26 cellular contexts compared by ENCODE assay signal in genomic region chr3:52435246-52436101, GRCh38. TPM values are rescaled to one million over a fixed set of nuclear protein-coding genes. Genes with fewer than 3 reads are reported as not detected.
DNase-seq lines count a peak whose midpoint lies in the region; ATAC-seq, FAIRE-seq and TF ChIP-seq lines count a peak whose summit lies in the region.
"Had no signal": no experiment of that assay in that cellular context is flagged by ENCODE, and none has a peak within 500 bp of the region (broad histone marks: within the 10 kb centered on the region; RNA-seq: fewer than 3 reads in every experiment).

No MANE protein-coding gene starts in this region.

- TF ChIP-seq POLR2A in H1 (IDR thresholded peaks at IDR 0.05; ENCODE audit: control extremely low read depth in 1 of 2, low read depth in 2 of 2, low read length in 2 of 2), result no peak

- no peak overlapping the region for H3K23ac ChIP-seq in H1 (ENCODE audit: insufficient read length)

- peak overlapping the region; percentile 75; the same call in 1 of the 2 replicates for H2BK5ac ChIP-seq in H1 (ENCODE audit: low read depth, low read length)

- no peak overlapping the region for H2BK12ac ChIP-seq in H1 (ENCODE audit: low read depth, low read length)

- H2AFZ ChIP-seq in H1 (ENCODE audit: low read length), result no peak overlapping the region

- CTCF ChIA-PET in H1 (lab: Charles Lee; ENCODE audit: partially characterized antibody), result interaction anchor here (0.8 to 1.7 kb wide), 4 partner anchors 8 to 44 kb away, joined by 3 to 8 read pairs (median 4); no protein-coding TSS in a partner anchor

- H2AK5ac ChIP-seq in H1 (ENCODE audit: low read depth, low read length), result no peak overlapping the region; the same call in 1 of the 2 replicates

- TF ChIP-seq CTCF in H1 (IDR thresholded peaks at IDR 0.05; ENCODE audit: control extremely low read depth in 1 of 3, insufficient read depth in 1 of 3, low read depth in 1 of 3, low read length in 3 of 3), result no peak

- no peak overlapping the region for H3K56ac ChIP-seq in H1 (replicated peaks; ENCODE audit: insufficient read length, low read depth, low read length)

- no peak overlapping the region for H3K14ac ChIP-seq in H1 (ENCODE audit: insufficient read length)

- peak overlapping the region; percentile 57; the same call in 1 of the 2 replicates for H4K8ac ChIP-seq in H1 (ENCODE audit: extremely low read depth, insufficient read depth, low read length)

- peak overlapping the region in 8 of 11 experiments; percentile 45 to 76 (median 67); a peak in 14 of 22 replicates for H3K9ac ChIP-seq in BLaER1 treated with 17β-estradiol and CSF1 and Interleukin-3, amounts not matched to agents 10 nM and 100 nM
- no peak overlapping the region for H3K9ac ChIP-seq in H1 (replicated peaks in 1 of 4; ENCODE audit: extremely low read depth in 1 of 4, low read depth in 3 of 4, low read length in 3 of 4)

- H3K27me3 ChIP-seq in BLaER1 treated with 17β-estradiol and CSF1 and Interleukin-3, amounts not matched to agents 10 nM and 100 nM, result peaks cover 0 to 56% (median 27%) of the 10 kb centered on the region in 11 experiments; a peak in 14 of 22 replicates
- H3K27me3 ChIP-seq in H1 (replicated peaks in 1 of 4; ENCODE audit: control insufficient read depth in 3 of 4, extremely low read depth in 1 of 4, insufficient read depth in 3 of 4, low read length in 3 of 4), result no peaks in the 10 kb centered on the region
- H3K27me3 ChIP-seq: ovary, transverse colon had no signal

- peaks cover 53 to 91% (median 83%) of the 10 kb centered on the region in 10 experiments for H3K4me1 ChIP-seq in BLaER1 treated with 17β-estradiol and CSF1 and Interleukin-3, amounts not matched to agents 10 nM and 100 nM
- peaks cover 0 to 2% (median 0%) of the 10 kb centered on the region in 4 experiments; a peak in 1 of 7 replicates for H3K4me1 ChIP-seq in H1 (replicated peaks in 1 of 4; ENCODE audit: control insufficient read depth in 3 of 4, insufficient read depth in 4 of 4, low read length in 3 of 4)
- H3K4me1 ChIP-seq: Caco-2 had no signal

- H4K91ac ChIP-seq in H1 (replicated peaks; ENCODE audit: insufficient read length, low read length), result no peak overlapping the region

- H3K9me3 ChIP-seq in BLaER1 treated with 17β-estradiol and CSF1 and Interleukin-3, amounts not matched to agents 10 nM and 100 nM (replicated peaks in 1 of 11), result no peaks in the 10 kb centered on the region
- H3K9me3 ChIP-seq in H1 (ENCODE audit: insufficient read depth in 2 of 2, low read depth in 1 of 2, low read length in 1 of 2), result no peaks in the 10 kb centered on the region
- H3K9me3 ChIP-seq: Caco-2, ovary, transverse colon had no signal

- FAIRE-seq in H1 (lab: Jason Lieb, UNC), result no peak
- FAIRE-seq: endothelial cell of umbilical vein, H54 had no signal

- POLR2A ChIA-PET in H1 (lab: Charles Lee; ENCODE audit: partially characterized antibody), result interaction anchor here (10.5 kb wide), 1 partner anchor 11 kb away, joined by 112 read pairs; the partner anchor contains the start of gene SEMA3G

- H3K79me1 ChIP-seq in H1 (ENCODE audit: low read depth, low read length), result no peaks in the 10 kb centered on the region

- H3K23me2 ChIP-seq in H1 (ENCODE audit: low read depth, low read length), result no peaks in the 10 kb centered on the region

- no peak overlapping the region for H2BK120ac ChIP-seq in H1 (replicated peaks; ENCODE audit: low read depth, low read length)

- intact Hi-C loops in sciatic nerve (cut with DNase I), result no loop called here

- no peak overlapping the region for H2BK20ac ChIP-seq in H1 (ENCODE audit: low read length)

- peaks cover 0 to 40% (median 0%) of the 10 kb centered on the region in 11 experiments; a peak in 6 of 22 replicates for H3K36me3 ChIP-seq in BLaER1 treated with 17β-estradiol and CSF1 and Interleukin-3, amounts not matched to agents 10 nM and 100 nM
- no peaks in the 10 kb centered on the region for H3K36me3 ChIP-seq in H1 (ENCODE audit: control insufficient read depth in 2 of 4, insufficient read depth in 4 of 4, low read length in 3 of 4)
- H3K36me3 ChIP-seq: ovary, transverse colon had no signal

- no peak for TF ChIP-seq RAD21 in H1 (IDR thresholded peaks at IDR 0.05 in 1 of 2, conservative IDR thresholded peaks at IDR 0.05 in 1 of 2; ENCODE audit: low read depth in 2 of 2, low read length in 2 of 2)

- H3K4me2 ChIP-seq in BLaER1 treated with 17β-estradiol and CSF1 and Interleukin-3, amounts not matched to agents 10 nM and 100 nM, result peak overlapping the region; percentile 76 to 99 (median 94)
- no peak overlapping the region for H3K4me2 ChIP-seq in H1 (ENCODE audit: insufficient read depth in 1 of 2, low read depth in 2 of 2, low read length in 2 of 2)

- no peak overlapping the region for H2BK15ac ChIP-seq in H1 (ENCODE audit: low read length)

- no peak for TF ChIP-seq EP300 in H1 (IDR thresholded peaks at IDR 0.05; ENCODE audit: borderline replicate concordance in 1 of 2, low read depth in 2 of 2, low read length in 2 of 2)

- H3K4me3 ChIP-seq in BLaER1 treated with 17β-estradiol and CSF1 and Interleukin-3, amounts not matched to agents 10 nM and 100 nM, result peak overlapping the region in 6 of 10 experiments; percentile 7 to 40 (median 32); a peak in 9 of 20 replicates
- H3K4me3 ChIP-seq in H1 (ENCODE audit: extremely low read depth in 1 of 4, insufficient read depth in 2 of 4, low read depth in 3 of 4, low read length in 4 of 4), result no peak overlapping the region
- H3K4me3 ChIP-seq: ovary, transverse colon had no signal

- ATAC-seq in sciatic nerve (no peak), HG02571 (IDR thresholded peaks at IDR 0.05; ENCODE audit: unreplicated experiment) (no peak), GM19397 (IDR thresholded peaks at IDR 0.05; ENCODE audit: unreplicated experiment) (no peak)
- ATAC-seq: activated naive CD4-positive, alpha-beta T cell treated with anti-CD3 and anti-CD28 coated beads, Interleukin-2, amount 50 U/mL, for 72 hours; naive thymus-derived CD4-positive, alpha-beta T cell; stimulated activated naive CD8-positive, alpha-beta T cell treated with anti-CD3 and anti-CD28 coated beads, Interleukin-15, amount 100 ng/mL, for 72 hours had no signal

- no peak overlapping the region for H3K4ac ChIP-seq in H1 (replicated peaks; ENCODE audit: insufficient read length, low read depth, low read length)

- no peak overlapping the region for H4K5ac ChIP-seq in H1 (ENCODE audit: insufficient read length, low read depth, low read length)

- DNase-seq in NCI-H1436 (lab: John Stamatoyannopoulos, UW), result peak; percentile 26
- no peak for DNase-seq in NCI-H1436 treated with DMSO at 0.1 percent for 48 hours (lab: John Stamatoyannopoulos, UW)
- no peak for DNase-seq in H1 (ENCODE audit: low read depth in 1 of 2, low spot score in 2 of 2)
- DNase-seq in sciatic nerve (ENCODE audit: low spot score), result peak; percentile 56
- no peak for DNase-seq in hepatic stellate cell (ENCODE audit: low spot score)
- DNase-seq: central memory CD4-positive, alpha-beta T cell; DMS79 treated with DMSO at 0.1 percent for 48 hours; glutamatergic neuron; left cardiac atrium; naive thymus-derived CD4-positive, alpha-beta T cell; NCI-H1048; NCI-H1930; NCI-H2227 treated with DMSO at 0.1 percent for 48 hours; NCI-H748 treated with DMSO at 0.1 percent for 48 hours; stimulated activated naive CD8-positive, alpha-beta T cell treated with anti-CD3 and anti-CD28 coated beads, Interleukin-15, amount 100 ng/mL, for 72 hours; transverse colon had no signal

- peak overlapping the region in 10 of 11 experiments; percentile 60 to 86 (median 77); a peak in 20 of 22 replicates for H3K27ac ChIP-seq in BLaER1 treated with 17β-estradiol and CSF1 and Interleukin-3, amounts not matched to agents 10 nM and 100 nM
- no peak overlapping the region for H3K27ac ChIP-seq in H1 (ENCODE audit: low read depth, low read length)
- H3K27ac ChIP-seq: 22Rv1, ovary, transverse colon, VCaP had no signal

- no peaks in the 10 kb centered on the region; a peak in 1 of 22 replicates for H4K20me1 ChIP-seq in BLaER1 treated with 17β-estradiol and CSF1 and Interleukin-3, amounts not matched to agents 10 nM and 100 nM
- H4K20me1 ChIP-seq in H1 (replicated peaks in 1 of 2; ENCODE audit: control insufficient read depth in 1 of 2, insufficient read depth in 2 of 2, low read length in 2 of 2), result no peaks in the 10 kb centered on the region

- H3K79me2 ChIP-seq in H1 (ENCODE audit: control insufficient read depth in 1 of 2, insufficient read depth in 2 of 2, low read length in 2 of 2), result no peaks in the 10 kb centered on the region

- 93% methylated on average over 31 of the region's 32 CpGs; no CpG with 5 or more reads in 1 of the 2 experiments for WGBS in H1 (ENCODE audit: extremely low coverage in 1 of 2, insufficient coverage in 1 of 2, insufficient read length in 1 of 2, insufficient replicate concordance in 2 of 2, low coverage in 1 of 2, low lambda C conversion rate in 2 of 2, missing lambda C conversion rate in 1 of 2), 2 experiments

- H3K18ac ChIP-seq in H1 (ENCODE audit: extremely low read depth, low read length), result no peak overlapping the region

RNA-seq across cellular contexts. Expression of gene SEMA3G, which starts 9.4 kb away (rescaled TPM):
- 1.5 TPM in 2 replicates for total RNA-seq in H1 (2021; fragmentation: NEBNext Ultra II Directional; extraction: Animal tissue kit (Norgen Biotek cat#: 25700))
- polyA plus RNA-seq in H1 (2011; rRNA removed), result 0.95 and 2.4 TPM in 2 replicates
- 1.0 TPM for polyA plus RNA-seq in H1 (2011; cell fraction: cytosol; rRNA removed)
- 2.2 TPM for polyA plus RNA-seq in H1 (2011; cell fraction: nucleus; rRNA removed)
- polyA plus RNA-seq in H1 (2012, experiment 1 of 2), result 1.0 to 1.8 TPM (median 1.2 TPM) in 4 replicates
- 0.50 TPM for polyA plus RNA-seq in H1 (2012, experiment 2 of 2)
- 1.3 TPM for polyA plus RNA-seq in H1 (2013, experiment 1 of 2)
- 1.1 TPM for polyA plus RNA-seq in H1 (2013, experiment 2 of 2)
- 1.1 and 1.4 TPM in 2 replicates for polyA minus RNA-seq in H1 (2011; rRNA and poly(A)+ RNA removed)
- polyA minus RNA-seq in H1 (2011; cell fraction: cytosol; rRNA and poly(A)+ RNA removed), result 1.5 TPM
- 1.8 TPM for polyA minus RNA-seq in H1 (2011; cell fraction: nucleus; rRNA and poly(A)+ RNA removed)
- 38.3 TPM for total RNA-seq in sciatic nerve
- polyA plus RNA-seq: naive thymus-derived CD4-positive, alpha-beta T cell had no signal

RNA-seq across cellular contexts. Expression of gene TNNC1, which starts 18.4 kb away (rescaled TPM):
- total RNA-seq in H1 (2021; fragmentation: NEBNext Ultra II Directional; extraction: Animal tissue kit (Norgen Biotek cat#: 25700)), result 5.8 and 9.5 TPM in 2 replicates
- 16.4 and 18.5 TPM in 2 replicates for polyA plus RNA-seq in H1 (2011; rRNA removed)
- 29.5 TPM for polyA plus RNA-seq in H1 (2011; cell fraction: cytosol; rRNA removed)
- polyA plus RNA-seq in H1 (2011; cell fraction: nucleus; rRNA removed), result 12.1 TPM
- 11.7 to 13.0 TPM (median 12.0 TPM) in 4 replicates for polyA plus RNA-seq in H1 (2012, experiment 1 of 2)
- 12.9 TPM for polyA plus RNA-seq in H1 (2012, experiment 2 of 2)
- 5.0 TPM for polyA plus RNA-seq in H1 (2013, experiment 1 of 2)
- polyA plus RNA-seq in H1 (2013, experiment 2 of 2), result 4.6 TPM
- 2.8 and 5.0 TPM in 2 replicates for polyA minus RNA-seq in H1 (2011; rRNA and poly(A)+ RNA removed)
- 4.1 TPM for polyA minus RNA-seq in H1 (2011; cell fraction: cytosol; rRNA and poly(A)+ RNA removed)
- 5.0 TPM for polyA minus RNA-seq in H1 (2011; cell fraction: nucleus; rRNA and poly(A)+ RNA removed)
- total RNA-seq in sciatic nerve, result 205 TPM
- total RNA-seq: endothelial cell of umbilical vein had no signal

RNA-seq across cellular contexts. Expression of gene NISCH, which starts 19.9 kb away (rescaled TPM):
- total RNA-seq in H1 (2021; fragmentation: NEBNext Ultra II Directional; extraction: Animal tissue kit (Norgen Biotek cat#: 25700)), result 67.0 and 71.9 TPM in 2 replicates
- polyA plus RNA-seq in H1 (2011; rRNA removed), result 71.2 and 108 TPM in 2 replicates
- 71.7 TPM for polyA plus RNA-seq in H1 (2011; cell fraction: cytosol; rRNA removed)
- polyA plus RNA-seq in H1 (2011; cell fraction: nucleus; rRNA removed), result 289 TPM
- 48.9 to 72.2 TPM (median 62.2 TPM) in 4 replicates for polyA plus RNA-seq in H1 (2012, experiment 1 of 2)
- polyA plus RNA-seq in H1 (2012, experiment 2 of 2), result 33.3 TPM
- 50.4 TPM for polyA plus RNA-seq in H1 (2013, experiment 1 of 2)
- 45.9 TPM for polyA plus RNA-seq in H1 (2013, experiment 2 of 2)
- polyA minus RNA-seq in H1 (2011; rRNA and poly(A)+ RNA removed), result 106 and 112 TPM in 2 replicates
- polyA minus RNA-seq in H1 (2011; cell fraction: cytosol; rRNA and poly(A)+ RNA removed), result 60.0 TPM
- polyA minus RNA-seq in H1 (2011; cell fraction: nucleus; rRNA and poly(A)+ RNA removed), result 121 TPM
- 163 TPM for total RNA-seq in sciatic nerve

RNA-seq across cellular contexts. Expression of gene PHF7, which starts 25.0 kb away (rescaled TPM):
- 9.5 and 12.0 TPM in 2 replicates for total RNA-seq in H1 (2021; fragmentation: NEBNext Ultra II Directional; extraction: Animal tissue kit (Norgen Biotek cat#: 25700))
- polyA plus RNA-seq in H1 (2011; rRNA removed), result 6.3 and 6.7 TPM in 2 replicates
- 13.6 TPM for polyA plus RNA-seq in H1 (2011; cell fraction: cytosol; rRNA removed)
- 13.4 TPM for polyA plus RNA-seq in H1 (2011; cell fraction: nucleus; rRNA removed)
- polyA plus RNA-seq in H1 (2012, experiment 1 of 2), result 8.9 to 13.5 TPM (median 12.4 TPM) in 4 replicates
- polyA plus RNA-seq in H1 (2012, experiment 2 of 2), result 5.5 TPM
- polyA plus RNA-seq in H1 (2013, experiment 1 of 2), result 15.6 TPM
- polyA plus RNA-seq in H1 (2013, experiment 2 of 2), result 13.1 TPM
- polyA minus RNA-seq in H1 (2011; rRNA and poly(A)+ RNA removed), result 9.0 and 9.3 TPM in 2 replicates
- polyA minus RNA-seq in H1 (2011; cell fraction: cytosol; rRNA and poly(A)+ RNA removed), result 7.4 TPM
- 14.1 TPM for polyA minus RNA-seq in H1 (2011; cell fraction: nucleus; rRNA and poly(A)+ RNA removed)
- 11.4 TPM for total RNA-seq in sciatic nerve

RNA-seq across cellular contexts. Expression of gene BAP1, which starts 25.7 kb away (rescaled TPM):
- 72.9 and 80.3 TPM in 2 replicates for total RNA-seq in H1 (2021; fragmentation: NEBNext Ultra II Directional; extraction: Animal tissue kit (Norgen Biotek cat#: 25700))
- 64.9 and 79.5 TPM in 2 replicates for polyA plus RNA-seq in H1 (2011; rRNA removed)
- polyA plus RNA-seq in H1 (2011; cell fraction: cytosol; rRNA removed), result 74.8 TPM
- polyA plus RNA-seq in H1 (2011; cell fraction: nucleus; rRNA removed), result 271 TPM
- 81.1 to 93.5 TPM (median 83.9 TPM) in 4 replicates for polyA plus RNA-seq in H1 (2012, experiment 1 of 2)
- polyA plus RNA-seq in H1 (2012, experiment 2 of 2), result 89.8 TPM
- polyA plus RNA-seq in H1 (2013, experiment 1 of 2), result 37.6 TPM
- polyA plus RNA-seq in H1 (2013, experiment 2 of 2), result 38.9 TPM
- 81.1 and 89.6 TPM in 2 replicates for polyA minus RNA-seq in H1 (2011; rRNA and poly(A)+ RNA removed)
- polyA minus RNA-seq in H1 (2011; cell fraction: cytosol; rRNA and poly(A)+ RNA removed), result 46.2 TPM
- 71.8 TPM for polyA minus RNA-seq in H1 (2011; cell fraction: nucleus; rRNA and poly(A)+ RNA removed)
- total RNA-seq in sciatic nerve, result 59.5 TPM

Comparison
In these comparisons a context has a peak if more than half of its experiments do, and no peak if none do; other contexts are left out.
1. DNase-seq: peak in NCI-H1436 (single experiment) and sciatic nerve (single experiment); none in NCI-H1436 treated with DMSO at 0.1 percent for 48 hours (single experiment), H1 (0 of 2) and hepatic stellate cell (single experiment).
2. H3K4me2 ChIP-seq: peak in BLaER1 treated with 17β-estradiol and CSF1 and Interleukin-3, amounts not matched to agents 10 nM and 100 nM (11 of 11); none in H1 (0 of 2).
3. H3K4me3 ChIP-seq: peak in BLaER1 treated with 17β-estradiol and CSF1 and Interleukin-3, amounts not matched to agents 10 nM and 100 nM (6 of 10); none in H1 (0 of 4).
4. H3K9ac ChIP-seq: peak in BLaER1 treated with 17β-estradiol and CSF1 and Interleukin-3, amounts not matched to agents 10 nM and 100 nM (8 of 11); none in H1 (0 of 4).
5. RNA of gene SEMA3G, which starts 9.4 kb away (total RNA-seq): 38.3 TPM in sciatic nerve (single experiment); 1.5 TPM in H1; every median in the first group is over 10 times any median in the second.
6. RNA of gene TNNC1, which starts 18.4 kb away (total RNA-seq): 205 TPM in sciatic nerve (single experiment); 5.8 to 9.5 TPM in H1; every median in the first group is over 10 times any median in the second.